8 cellular contexts compared by ENCODE assay signal in genomic region chr9:97954550-97954989, GRCh38. TPM values are rescaled to one million over a fixed set of nuclear protein-coding genes. Genes with fewer than 3 reads are reported as not detected.
DNase-seq lines count a peak whose midpoint lies in the region; ATAC-seq and TF ChIP-seq lines count a peak whose summit lies in the region.

No MANE protein-coding gene starts in this region.

- H3K4me1 ChIP-seq in CD4-positive, alpha-beta memory T cell (ENCODE audit: insufficient read depth, low read length): peaks cover 6% of the 10 kb centered on the region
- H3K4me1 ChIP-seq in SK-N-SH (ENCODE audit: control insufficient read depth in 1 of 2, insufficient read depth in 2 of 2, low read depth in 1 of 2, low read length in 1 of 2): no peaks in the 10 kb centered on the region

- DNase-seq in CD4-positive, alpha-beta memory T cell: peak; percentile 60 to 65 (median 64)
- DNase-seq in KG1 (lab: John Stamatoyannopoulos, UW): peak; percentile 45
- peak; percentile 58 for DNase-seq in SK-N-SH
- peak; percentile 46 to 60 for DNase-seq in activated naive CD4-positive, alpha-beta T cell treated with anti-CD3 and anti-CD28 coated beads, Interleukin-2, amount 50 U/mL, for 72 hours (ENCODE audit: low spot score in 2 of 2)
- peak; percentile 80 for DNase-seq in islet precursor cell
- DNase-seq in stimulated activated CD8-positive, alpha-beta memory T cell treated with anti-CD3 and anti-CD28 coated beads, Interleukin-12 subunit alpha, Interleukin-12 subunit beta, amount 100 ng/mL, for 24 hours (ENCODE audit: extremely low read depth): peak; percentile 14
- no peak for DNase-seq in NCI-H446 treated with DMSO at 0.1 percent for 48 hours (lab: John Stamatoyannopoulos, UW)

- no peaks in the 10 kb centered on the region for H3K9me2 ChIP-seq in SK-N-SH

- H3K4me1 Mint-ChIP-seq in CD4-positive, alpha-beta memory T cell: peaks cover 0 to 10% (median 2%) of the 10 kb centered on the region in 4 donors

- intact Hi-C loops in CD4-positive, alpha-beta memory T cell (cut with micrococcal nuclease): loop anchor here (1.0 kb wide), 5 partner anchors 31 to 309 kb away; no protein-coding TSS in a partner anchor

- CTCF ChIA-PET in CD4-positive, alpha-beta memory T cell (lab: Charles Lee; ENCODE audit: partially characterized antibody): interaction anchor here (0.6 to 11.8 kb wide), 24 partner anchors 10 to 310 kb away, joined by 3 to 256 read pairs (median 6); partner anchors contain the start of genes HEMGN and TRMO
- CTCF ChIA-PET in SK-N-SH (lab: Yijun Ruan, JAX): interaction anchor here (0.6 to 3.7 kb wide), 7 partner anchors 9 to 457 kb away, joined by 3 to 20 read pairs (median 4); partner anchors contain the start of gene TRMO

- H3K27me3 ChIP-seq in CD4-positive, alpha-beta memory T cell (ENCODE audit: insufficient read depth, low read length): no peaks in the 10 kb centered on the region
- H3K27me3 ChIP-seq in SK-N-SH (ENCODE audit: insufficient read depth): no peaks in the 10 kb centered on the region; the same call in 1 of the 2 replicates

- H3K27ac Mint-ChIP-seq in CD4-positive, alpha-beta memory T cell: no peak overlapping the region
- no peak overlapping the region for H3K27ac Mint-ChIP-seq in activated naive CD4-positive, alpha-beta T cell treated with anti-CD3 and anti-CD28 coated beads, Interleukin-2, amount 50 U/mL, for 72 hours

- H3K9ac ChIP-seq in SK-N-SH: no peak overlapping the region

- no peak overlapping the region for H3K4me3 ChIP-seq in CD4-positive, alpha-beta memory T cell (ENCODE audit: low read length in 2 of 2)
- H3K4me3 ChIP-seq in SK-N-SH (ENCODE audit: low read depth in 2 of 2, low read length in 1 of 2): no peak overlapping the region; a peak in 1 of 4 replicates

- POLR2A ChIA-PET in CD4-positive, alpha-beta memory T cell (lab: Charles Lee; ENCODE audit: partially characterized antibody): interaction anchor here (1.6 to 5.0 kb wide), 3 partner anchors 29 to 33 kb away, joined by 4 to 47 read pairs (median 5); partner anchors contain the start of gene TRMO
- POLR2A ChIA-PET in SK-N-SH (lab: Yijun Ruan, JAX): no interaction called here

- H3K4me2 ChIP-seq in SK-N-SH: no peak overlapping the region

- TF ChIP-seq EP300 in SK-N-SH (IDR thresholded peaks at IDR 0.05; ENCODE audit: borderline replicate concordance in 1 of 2, low read depth in 1 of 2, low read length in 1 of 2): no peak

- no peaks in the 10 kb centered on the region for H3K79me2 ChIP-seq in SK-N-SH (ENCODE audit: insufficient read depth)

- no peaks in the 10 kb centered on the region for H4K20me1 ChIP-seq in SK-N-SH (ENCODE audit: insufficient read depth)

- no peaks in the 10 kb centered on the region for H3K9me3 ChIP-seq in CD4-positive, alpha-beta memory T cell (ENCODE audit: control insufficient read depth in 1 of 2, low read length in 2 of 2)
- no peaks in the 10 kb centered on the region for H3K9me3 ChIP-seq in SK-N-SH

- peak; percentile 56 for TF ChIP-seq CTCF in SK-N-SH (IDR thresholded peaks at IDR 0.05)

- H3K36me3 Mint-ChIP-seq in CD4-positive, alpha-beta memory T cell: no peaks in the 10 kb centered on the region
- peaks cover 0 to 5% of the 10 kb centered on the region in 2 donors for H3K36me3 Mint-ChIP-seq in activated naive CD4-positive, alpha-beta T cell treated with anti-CD3 and anti-CD28 coated beads, Interleukin-2, amount 50 U/mL, for 72 hours

- H3K4me3 Mint-ChIP-seq in CD4-positive, alpha-beta memory T cell: no peak overlapping the region

- peaks cover 0 to 5% (median 0%) of the 10 kb centered on the region in 8 donors for H3K9me3 Mint-ChIP-seq in CD4-positive, alpha-beta memory T cell
- no peaks in the 10 kb centered on the region for H3K9me3 Mint-ChIP-seq in activated naive CD4-positive, alpha-beta T cell treated with anti-CD3 and anti-CD28 coated beads, Interleukin-2, amount 50 U/mL, for 72 hours

- no peak overlapping the region for H3K27ac ChIP-seq in CD4-positive, alpha-beta memory T cell (ENCODE audit: low read depth, low read length)
- no peak overlapping the region for H3K27ac ChIP-seq in SK-N-SH (ENCODE audit: low read depth in 2 of 2, low read length in 1 of 2)

- no peaks in the 10 kb centered on the region for H3K27me3 Mint-ChIP-seq in CD4-positive, alpha-beta memory T cell

- H2AFZ ChIP-seq in SK-N-SH (ENCODE audit: low read depth): no peak overlapping the region

- ATAC-seq in GM19455 (IDR thresholded peaks at IDR 0.05; ENCODE audit: unreplicated experiment): peak; percentile 81
- ATAC-seq in activated naive CD4-positive, alpha-beta T cell treated with anti-CD3 and anti-CD28 coated beads, Interleukin-2, amount 50 U/mL, for 72 hours: peak; percentile 95 to 98

- TF ChIP-seq RAD21 in SK-N-SH (IDR thresholded peaks at IDR 0.05; ENCODE audit: low read length): peak; percentile 55

- H3K36me3 ChIP-seq in CD4-positive, alpha-beta memory T cell (ENCODE audit: insufficient read depth, low read length): no peaks in the 10 kb centered on the region
- no peaks in the 10 kb centered on the region for H3K36me3 ChIP-seq in SK-N-SH (replicated peaks in 1 of 2; ENCODE audit: control insufficient read depth in 1 of 2, insufficient read depth in 2 of 2, low read length in 1 of 2)

- no peaks in the 10 kb centered on the region for H3F3A ChIP-seq in SK-N-SH (replicated peaks; ENCODE audit: insufficient read depth)

TF ChIP-seq in SK-N-SH, 30 proteins besides CTCF, POLR2A, EP300 and RAD21:
- no peak for TF ChIP-seq RFX5 (IDR thresholded peaks at IDR 0.05; ENCODE audit: low read length)
- TF ChIP-seq SMC3 (IDR thresholded peaks at IDR 0.05; ENCODE audit: low read depth, low read length): peak; percentile 51
- no peak for TF ChIP-seq RXRA (IDR thresholded peaks at IDR 0.05; ENCODE audit: borderline replicate concordance, low read depth)
- TF ChIP-seq GATA2 (CRISPR knock-in tag; IDR thresholded peaks at IDR 0.05): no peak
TF ChIP-seq in SK-N-SH: peak in this region for 1.

RNA-seq across cellular contexts. Expression of gene HEMGN, which starts 16.6 kb away (rescaled TPM):
- 1 to 10 TPM; 1.6 to 2.3 TPM for total RNA-seq in CD4-positive, alpha-beta memory T cell
- 1 to 10 TPM; 3.4 to 4.0 TPM for polyA plus RNA-seq in CD4-positive, alpha-beta memory T cell
- polyA plus RNA-seq in SK-N-SH (2012; rRNA removed): not detected in 2 replicates
- not detected in 2 replicates for polyA plus RNA-seq in SK-N-SH (2012; cell fraction: cytosol; rRNA removed)
- not detected in 2 replicates for polyA plus RNA-seq in SK-N-SH (2012; cell fraction: nucleus; rRNA removed)
- 1 to 10 TPM; 1.9 to 2.1 TPM for total RNA-seq in activated naive CD4-positive, alpha-beta T cell treated with anti-CD3 and anti-CD28 coated beads, Interleukin-2, amount 50 U/mL, for 72 hours

RNA-seq across cellular contexts. Expression of gene ANP32B, which starts 28.6 kb away (rescaled TPM):
- total RNA-seq in CD4-positive, alpha-beta memory T cell: 100 to 1,000 TPM; 164 to 168 TPM
- 10 to 100 TPM; 70.4 to 92.1 TPM for polyA plus RNA-seq in CD4-positive, alpha-beta memory T cell
- polyA plus RNA-seq in SK-N-SH (2012; rRNA removed): 21.6 and 28.4 TPM in 2 replicates
- polyA plus RNA-seq in SK-N-SH (2012; cell fraction: cytosol; rRNA removed): 42.1 and 66.2 TPM in 2 replicates
- 11.4 and 12.7 TPM in 2 replicates for polyA plus RNA-seq in SK-N-SH (2012; cell fraction: nucleus; rRNA removed)
- total RNA-seq in activated naive CD4-positive, alpha-beta T cell treated with anti-CD3 and anti-CD28 coated beads, Interleukin-2, amount 50 U/mL, for 72 hours: 100 to 1,000 TPM; 255 to 315 TPM

RNA-seq across cellular contexts. Expression of gene TRMO, which starts 32.3 kb away (rescaled TPM):
- 10 to 100 TPM; 51.6 to 59.5 TPM for total RNA-seq in CD4-positive, alpha-beta memory T cell
- polyA plus RNA-seq in CD4-positive, alpha-beta memory T cell: 10 to 100 TPM; 21.7 to 31.2 TPM
- 8.1 and 11.8 TPM in 2 replicates for polyA plus RNA-seq in SK-N-SH (2012; rRNA removed)
- 7.8 and 10.0 TPM in 2 replicates for polyA plus RNA-seq in SK-N-SH (2012; cell fraction: cytosol; rRNA removed)
- 10.5 and 20.3 TPM in 2 replicates for polyA plus RNA-seq in SK-N-SH (2012; cell fraction: nucleus; rRNA removed)
- total RNA-seq in activated naive CD4-positive, alpha-beta T cell treated with anti-CD3 and anti-CD28 coated beads, Interleukin-2, amount 50 U/mL, for 72 hours: 10 to 100 TPM; 16.3 to 16.9 TPM
